In genomic region chr10:102752934-102753664, GRCh38 we compare ENCODE assay signal across 8 cellular contexts. TPM values are rescaled to one million over a fixed set of nuclear protein-coding genes. Genes with fewer than 3 reads are reported as not detected.
DNase-seq lines count a peak whose midpoint lies in the region; ATAC-seq, FAIRE-seq and TF ChIP-seq lines count a peak whose summit lies in the region.

No MANE protein-coding gene starts in this region.

- H3K4me3 Mint-ChIP-seq in WTC11 (no peak overlapping the region), glutamatergic neuron (ENCODE audit: unreplicated experiment) (no peak overlapping the region)

- H3K36me3 Mint-ChIP-seq in WTC11 (no peaks in the 10 kb centered on the region), glutamatergic neuron (ENCODE audit: unreplicated experiment) (no peaks in the 10 kb centered on the region)

- H3K27ac Mint-ChIP-seq in WTC11 (peak overlapping the region; percentile 49), glutamatergic neuron (ENCODE audit: unreplicated experiment) (no peak overlapping the region)

- H3K9me3 Mint-ChIP-seq in WTC11 (no peaks in the 10 kb centered on the region), glutamatergic neuron (ENCODE audit: unreplicated experiment) (no peaks in the 10 kb centered on the region)

- peaks cover 7% of the 10 kb centered on the region for H3K4me1 Mint-ChIP-seq in WTC11
- H3K4me1 Mint-ChIP-seq in glutamatergic neuron (ENCODE audit: low read depth, unreplicated experiment) = no peaks in the 10 kb centered on the region

- no peak for FAIRE-seq in HTR-8/SVneo (lab: Jason Lieb, UNC)

- POLR2A ChIA-PET in WTC11 (lab: Charles Lee) = no interaction called here

- ATAC-seq in WTC11 (peak; percentile 96), HG03139 (IDR thresholded peaks at IDR 0.05; ENCODE audit: unreplicated experiment) (no peak)

- DNase-seq in Daoy (ENCODE audit: low read depth) (peak; percentile 47), HTR-8/SVneo (ENCODE audit: insufficient read length, low spot score) (peak; percentile 59), WTC11 (ENCODE audit: low spot score) (no peak), glutamatergic neuron (no peak), retina (peak; percentile 23), GOT3 (lab: John Stamatoyannopoulos, UW) (no peak), NCI-H774 (lab: John Stamatoyannopoulos, UW) (no peak)

- CTCF ChIA-PET in WTC11 (lab: Charles Lee) = interaction anchor here (0.5 to 2.5 kb wide), 17 partner anchors 9 to 524 kb away, joined by 3 to 11 read pairs (median 3); partner anchors contain the start of genes ARL3 and WBP1L

- TF ChIP-seq CTCF in WTC11 (IDR thresholded peaks at IDR 0.05) (0 out of 2 replicates have a peak, but pooled peaks have one; percentile 12), glutamatergic neuron (IDR thresholded peaks at IDR 0.05; ENCODE audit: partially characterized antibody, unreplicated experiment) (peak; percentile 32)

- H3K27me3 Mint-ChIP-seq in WTC11 (ENCODE audit: low read depth) (no peaks in the 10 kb centered on the region), glutamatergic neuron (ENCODE audit: unreplicated experiment) (peaks cover 3% of the 10 kb centered on the region)

TF ChIP-seq in WTC11, 78 proteins besides CTCF, POLR2A, EP300 and RAD21:
- TF ChIP-seq ZNF416 (CRISPR knock-in tag; IDR thresholded peaks at IDR 0.05) = no peak
- TF ChIP-seq PRDM15 (CRISPR knock-in tag; IDR thresholded peaks at IDR 0.05) = no peak
- TF ChIP-seq CREB1 (CRISPR knock-in tag; IDR thresholded peaks at IDR 0.05) = no peak
- TF ChIP-seq GTF2I (CRISPR knock-in tag; conservative IDR thresholded peaks at IDR 0.05) = no peak
- no peak for TF ChIP-seq ZNF423 (CRISPR knock-in tag; IDR thresholded peaks at IDR 0.05)
- no peak for TF ChIP-seq RELA (CRISPR knock-in tag; IDR thresholded peaks at IDR 0.05; ENCODE audit: borderline replicate concordance)
- TF ChIP-seq, protein P1, sequence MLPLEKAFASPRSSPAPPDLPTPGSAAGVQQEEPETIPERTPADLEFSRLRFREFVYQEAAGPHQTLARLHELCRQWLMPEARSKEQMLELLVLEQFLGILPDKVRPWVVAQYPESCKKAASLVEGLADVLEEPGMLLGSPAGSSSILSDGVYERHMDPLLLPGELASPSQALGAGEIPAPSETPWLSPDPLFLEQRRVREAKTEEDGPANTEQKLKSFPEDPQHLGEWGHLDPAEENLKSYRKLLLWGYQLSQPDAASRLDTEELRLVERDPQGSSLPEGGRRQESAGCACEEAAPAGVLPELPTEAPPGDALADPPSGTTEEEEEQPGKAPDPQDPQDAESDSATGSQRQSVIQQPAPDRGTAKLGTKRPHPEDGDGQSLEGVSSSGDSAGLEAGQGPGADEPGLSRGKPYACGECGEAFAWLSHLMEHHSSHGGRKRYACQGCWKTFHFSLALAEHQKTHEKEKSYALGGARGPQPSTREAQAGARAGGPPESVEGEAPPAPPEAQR (CRISPR knock-in tag; IDR thresholded peaks at IDR 0.05) = no peak
- TF ChIP-seq NFYB (CRISPR knock-in tag; conservative IDR thresholded peaks at IDR 0.05; ENCODE audit: low read depth) = no peak
- TF ChIP-seq, protein P2, sequence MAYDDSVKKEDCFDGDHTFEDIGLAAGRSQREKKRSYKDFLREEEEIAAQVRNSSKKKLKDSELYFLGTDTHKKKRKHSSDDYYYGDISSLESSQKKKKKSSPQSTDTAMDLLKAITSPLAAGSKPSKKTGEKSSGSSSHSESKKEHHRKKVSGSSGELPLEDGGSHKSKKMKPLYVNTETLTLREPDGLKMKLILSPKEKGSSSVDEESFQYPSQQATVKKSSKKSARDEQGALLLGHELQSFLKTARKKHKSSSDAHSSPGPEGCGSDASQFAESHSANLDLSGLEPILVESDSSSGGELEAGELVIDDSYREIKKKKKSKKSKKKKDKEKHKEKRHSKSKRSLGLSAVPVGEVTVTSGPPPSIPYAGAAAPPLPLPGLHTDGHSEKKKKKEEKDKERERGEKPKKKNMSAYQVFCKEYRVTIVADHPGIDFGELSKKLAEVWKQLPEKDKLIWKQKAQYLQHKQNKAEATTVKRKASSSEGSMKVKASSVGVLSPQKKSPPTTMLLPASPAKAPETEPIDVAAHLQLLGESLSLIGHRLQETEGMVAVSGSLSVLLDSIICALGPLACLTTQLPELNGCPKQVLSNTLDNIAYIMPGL (CRISPR knock-in tag; IDR thresholded peaks at IDR 0.05) = no peak
- no peak for TF ChIP-seq RORB (CRISPR knock-in tag; IDR thresholded peaks at IDR 0.05)
- no peak for TF ChIP-seq NR3C1 (CRISPR knock-in tag; conservative IDR thresholded peaks at IDR 0.05; ENCODE audit: low read depth)
- no peak for TF ChIP-seq ZMAT4 (CRISPR knock-in tag; IDR thresholded peaks at IDR 0.05)
- no peak for TF ChIP-seq ZNF263 (CRISPR knock-in tag; IDR thresholded peaks at IDR 0.05; ENCODE audit: low read depth)
- no peak for TF ChIP-seq PRRX2 (CRISPR knock-in tag; IDR thresholded peaks at IDR 0.05)
- TF ChIP-seq CREM (CRISPR knock-in tag; IDR thresholded peaks at IDR 0.05) = no peak
- TF ChIP-seq, protein P3, sequence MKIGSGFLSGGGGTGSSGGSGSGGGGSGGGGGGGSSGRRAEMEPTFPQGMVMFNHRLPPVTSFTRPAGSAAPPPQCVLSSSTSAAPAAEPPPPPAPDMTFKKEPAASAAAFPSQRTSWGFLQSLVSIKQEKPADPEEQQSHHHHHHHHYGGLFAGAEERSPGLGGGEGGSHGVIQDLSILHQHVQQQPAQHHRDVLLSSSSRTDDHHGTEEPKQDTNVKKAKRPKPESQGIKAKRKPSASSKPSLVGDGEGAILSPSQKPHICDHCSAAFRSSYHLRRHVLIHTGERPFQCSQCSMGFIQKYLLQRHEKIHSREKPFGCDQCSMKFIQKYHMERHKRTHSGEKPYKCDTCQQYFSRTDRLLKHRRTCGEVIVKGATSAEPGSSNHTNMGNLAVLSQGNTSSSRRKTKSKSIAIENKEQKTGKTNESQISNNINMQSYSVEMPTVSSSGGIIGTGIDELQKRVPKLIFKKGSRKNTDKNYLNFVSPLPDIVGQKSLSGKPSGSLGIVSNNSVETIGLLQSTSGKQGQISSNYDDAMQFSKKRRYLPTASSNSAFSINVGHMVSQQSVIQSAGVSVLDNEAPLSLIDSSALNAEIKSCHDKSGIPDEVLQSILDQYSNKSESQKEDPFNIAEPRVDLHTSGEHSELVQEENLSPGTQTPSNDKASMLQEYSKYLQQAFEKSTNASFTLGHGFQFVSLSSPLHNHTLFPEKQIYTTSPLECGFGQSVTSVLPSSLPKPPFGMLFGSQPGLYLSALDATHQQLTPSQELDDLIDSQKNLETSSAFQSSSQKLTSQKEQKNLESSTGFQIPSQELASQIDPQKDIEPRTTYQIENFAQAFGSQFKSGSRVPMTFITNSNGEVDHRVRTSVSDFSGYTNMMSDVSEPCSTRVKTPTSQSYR (CRISPR knock-in tag; IDR thresholded peaks at IDR 0.05) = no peak
- no peak for TF ChIP-seq MXD4 (CRISPR knock-in tag; IDR thresholded peaks at IDR 0.05; ENCODE audit: borderline replicate concordance)

RNA-seq across cellular contexts. Expression of gene WBP1L, which starts 9.4 kb away (rescaled TPM):
- total RNA-seq in Daoy (2014; rRNA removed; shearing (Covaris generic)) = 6.8 and 10.9 TPM in 2 replicates
- total RNA-seq in WTC11 (2021) (25.9 to 26.8 TPM (median 26.4 TPM) in 3 replicates), glutamatergic neuron (ENCODE audit: unreplicated experiment) (29.6 TPM)

RNA-seq across cellular contexts. Expression of gene SFXN2, which starts 38.7 kb away (rescaled TPM):
- total RNA-seq in Daoy (2014; rRNA removed; shearing (Covaris generic)) = 0.89 and 5.5 TPM in 2 replicates
- total RNA-seq in WTC11 (2021) (15.7 to 21.2 TPM (median 15.9 TPM) in 3 replicates), glutamatergic neuron (ENCODE audit: unreplicated experiment) (5.4 TPM)

RNA-seq across cellular contexts. Expression of gene ARL3, which starts 38.9 kb away (rescaled TPM):
- total RNA-seq in Daoy (2014; rRNA removed; shearing (Covaris generic)) = 5.9 and 9.0 TPM in 2 replicates
- total RNA-seq in WTC11 (2021) (13.3 to 16.1 TPM (median 15.6 TPM) in 3 replicates), glutamatergic neuron (ENCODE audit: unreplicated experiment) (20.3 TPM)

Comparison
In these comparisons a context has a peak if more than half of its experiments do, and no peak if none do; other contexts are left out.
1. DNase-seq: peak in Daoy (single experiment), HTR-8/SVneo (single experiment) and retina (single experiment); none in WTC11 (single experiment), glutamatergic neuron (single experiment), GOT3 (single experiment) and NCI-H774 (single experiment).